2 cellular contexts compared by ENCODE assay signal in the genomic region with DNA sequence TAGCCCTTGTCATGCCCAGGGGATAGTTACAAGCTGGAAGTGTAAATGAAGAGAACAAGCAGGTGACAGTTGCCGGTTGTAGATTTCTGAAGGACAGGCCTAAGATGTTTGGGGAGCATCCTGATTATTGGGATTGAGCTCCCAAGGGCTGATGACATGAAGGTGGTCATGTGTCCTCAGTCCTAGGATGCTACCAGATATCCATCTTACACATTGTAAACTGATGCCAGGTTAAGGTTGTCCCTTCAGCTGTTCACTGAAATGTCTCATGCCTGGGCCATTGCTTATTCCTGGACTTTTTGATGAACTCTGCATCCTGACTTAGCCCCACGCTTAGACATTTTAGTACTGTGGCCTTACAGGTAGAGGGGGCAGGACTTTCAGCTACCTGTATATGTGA.
TF ChIP-seq lines count a peak whose summit lies in the region.

No MANE protein-coding gene starts in this region.

TF ChIP-seq in HCT116, 20 proteins besides CTCF, POLR2A, EP300 and RAD21:
- TF ChIP-seq YY1 (IDR thresholded peaks at IDR 0.05; ENCODE audit: extremely low read depth, insufficient replicate concordance, low read depth, low read length) (no peak), ELF1 (IDR thresholded peaks at IDR 0.05; ENCODE audit: borderline replicate concordance, low read depth) (no peak), EZH2 (IDR thresholded peaks at IDR 0.05) (no peak), ZFX (IDR thresholded peaks at IDR 0.05) (no peak)

TF ChIP-seq in K562, 482 proteins besides CTCF, POLR2A, EP300 and RAD21:
- TF ChIP-seq CBX3 (IDR thresholded peaks at IDR 0.05; ENCODE audit: borderline replicate concordance in 1 of 2, low read length in 2 of 2) (no peak), ZNF449 (CRISPR knock-in tag; IDR thresholded peaks at IDR 0.05) (no peak), ERF (CRISPR knock-in tag; IDR thresholded peaks at IDR 0.05) (no peak), ARID1B (IDR thresholded peaks at IDR 0.05) (no peak), PHF20 (IDR thresholded peaks at IDR 0.05; ENCODE audit: partially characterized antibody) (no peak), ZZZ3 (IDR thresholded peaks at IDR 0.05) (no peak), ZNF347 (CRISPR knock-in tag; IDR thresholded peaks at IDR 0.05; ENCODE audit: low read depth) (no peak), KLF16 (IDR thresholded peaks at IDR 0.05) (no peak), TCF7 (IDR thresholded peaks at IDR 0.05; ENCODE audit: borderline replicate concordance) (no peak), ZEB2 (IDR thresholded peaks at IDR 0.05) (no peak), POLR3A (IDR thresholded peaks at IDR 0.05; ENCODE audit: borderline replicate concordance, extremely low read depth, insufficient read depth, insufficient read length) (no peak), CCNT2 (IDR thresholded peaks at IDR 0.05; ENCODE audit: borderline replicate concordance, extremely low read depth, insufficient read length, low read depth, low read length) (no peak), SNIP1 (IDR thresholded peaks at IDR 0.05; ENCODE audit: low read depth) (no peak), NR2C1 (IDR thresholded peaks at IDR 0.05) (no peak), NR2C1 (tag; IDR thresholded peaks at IDR 0.05) (no peak), ZNF707 (CRISPR knock-in tag; conservative IDR thresholded peaks at IDR 0.05) (no peak), MXI1 (IDR thresholded peaks at IDR 0.05; ENCODE audit: low read depth, low read length) (no peak), BRD4 (IDR thresholded peaks at IDR 0.05) (no peak)
- TF ChIP-seq, protein P1, sequence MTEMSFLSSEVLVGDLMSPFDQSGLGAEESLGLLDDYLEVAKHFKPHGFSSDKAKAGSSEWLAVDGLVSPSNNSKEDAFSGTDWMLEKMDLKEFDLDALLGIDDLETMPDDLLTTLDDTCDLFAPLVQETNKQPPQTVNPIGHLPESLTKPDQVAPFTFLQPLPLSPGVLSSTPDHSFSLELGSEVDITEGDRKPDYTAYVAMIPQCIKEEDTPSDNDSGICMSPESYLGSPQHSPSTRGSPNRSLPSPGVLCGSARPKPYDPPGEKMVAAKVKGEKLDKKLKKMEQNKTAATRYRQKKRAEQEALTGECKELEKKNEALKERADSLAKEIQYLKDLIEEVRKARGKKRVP (CRISPR knock-in tag; IDR thresholded peaks at IDR 0.05), result no peak
